Comparison of ENCODE assay signal across 28 cellular contexts in genomic region chr7:146028251-146028750, GRCh38.
"Had no signal": no experiment of that assay in that cellular context is flagged by ENCODE, and none has a peak within 500 bp of the region (broad histone marks: within the 10 kb centered on the region; RNA-seq: fewer than 3 reads in every experiment).

No MANE protein-coding gene starts in this region.

- H2AFZ ChIP-seq: neural progenitor cell, parathyroid adenoma had no signal

- H3K27ac Mint-ChIP-seq: natural killer cell; nephron; neural progenitor cell; progenitor cell of endocrine pancreas; stimulated activated effector memory CD8-positive, alpha-beta T cell treated with anti-CD3 and anti-CD28 coated beads, Interleukin-12 subunit alpha, Interleukin-12 subunit beta, amount 100 ng/mL, for 72 hours; stimulated activated naive B cell treated with anti-CD40 and anti-IgM and Interleukin-4, amounts not matched to agents 10 μg/mL and 1 μg/mL and 100 μg/mL, for 72 hours; stimulated activated naive CD8-positive, alpha-beta T cell treated with anti-CD3 and anti-CD28 coated beads, Interleukin-15, Interleukin-2, amounts not matched to agents 100 ng/mL and 50 ng/mL, for 24 hours had no signal

- FAIRE-seq: small intestine had no signal

- H3K79me2 ChIP-seq: parathyroid adenoma had no signal

- H3K4me3 Mint-ChIP-seq: natural killer cell; nephron; neural progenitor cell; stimulated activated effector memory CD8-positive, alpha-beta T cell treated with anti-CD3 and anti-CD28 coated beads, Interleukin-12 subunit alpha, Interleukin-12 subunit beta, amount 100 ng/mL, for 72 hours; stimulated activated naive B cell treated with anti-CD40 and anti-IgM and Interleukin-4, amounts not matched to agents 10 μg/mL and 1 μg/mL and 100 μg/mL, for 72 hours; stimulated activated naive CD8-positive, alpha-beta T cell treated with anti-CD3 and anti-CD28 coated beads, Interleukin-15, Interleukin-2, amounts not matched to agents 100 ng/mL and 50 ng/mL, for 24 hours had no signal

- H3K4me3 ChIP-seq: neural progenitor cell, ovary, psoas muscle, right lobe of liver, sigmoid colon, stomach, thoracic aorta, thyroid gland, tibial nerve, upper lobe of left lung, uterus had no signal

- H3K27me3 Mint-ChIP-seq: progenitor cell of endocrine pancreas; stimulated activated naive B cell treated with anti-CD40 and anti-IgM and Interleukin-4, amounts not matched to agents 10 μg/mL and 1 μg/mL and 100 μg/mL, for 72 hours; stimulated activated naive CD8-positive, alpha-beta T cell treated with anti-CD3 and anti-CD28 coated beads, Interleukin-15, Interleukin-2, amounts not matched to agents 100 ng/mL and 50 ng/mL, for 24 hours had no signal

- H3K9me3 Mint-ChIP-seq: nephron, neural progenitor cell had no signal

- H3K27ac ChIP-seq: neural progenitor cell, ovary, parathyroid adenoma, psoas muscle, right lobe of liver, sigmoid colon, stomach, thoracic aorta, thyroid gland, tibial nerve, upper lobe of left lung, uterus had no signal

- H3K9ac ChIP-seq: neural progenitor cell, parathyroid adenoma had no signal

- H3K36me3 Mint-ChIP-seq: neural progenitor cell; stimulated activated effector memory CD8-positive, alpha-beta T cell treated with anti-CD3 and anti-CD28 coated beads, Interleukin-12 subunit alpha, Interleukin-12 subunit beta, amount 100 ng/mL, for 72 hours; stimulated activated naive B cell treated with anti-CD40 and anti-IgM and Interleukin-4, amounts not matched to agents 10 μg/mL and 1 μg/mL and 100 μg/mL, for 72 hours had no signal

- H3K4me2 ChIP-seq: neural progenitor cell had no signal

- ATAC-seq: natural killer cell; psoas muscle; right cardiac atrium; right lobe of liver; stimulated activated effector memory CD8-positive, alpha-beta T cell treated with anti-CD3 and anti-CD28 coated beads, Interleukin-12 subunit alpha, Interleukin-12 subunit beta, amount 100 ng/mL, for 72 hours; stimulated activated naive B cell treated with anti-CD40 and anti-IgM and Interleukin-4, amounts not matched to agents 10 μg/mL and 1 μg/mL and 100 μg/mL, for 72 hours had no signal

- H3K36me3 ChIP-seq: neural progenitor cell, ovary, right lobe of liver, sigmoid colon, stomach, thoracic aorta, thyroid gland, tibial nerve, upper lobe of left lung, uterus had no signal

- H3K9me3 ChIP-seq: ovary, psoas muscle, right lobe of liver, sigmoid colon, thoracic aorta, thyroid gland, tibial nerve, upper lobe of left lung, uterus had no signal

- H3K27me3 ChIP-seq: neural progenitor cell, ovary, right lobe of liver, sigmoid colon, stomach, thyroid gland, tibial nerve, upper lobe of left lung, uterus had no signal

- H3K4me1 ChIP-seq: neural progenitor cell, parathyroid adenoma, psoas muscle, right lobe of liver, sigmoid colon, stomach, thyroid gland, tibial nerve, upper lobe of left lung, uterus had no signal

- H3K4me1 Mint-ChIP-seq: natural killer cell; nephron; neural progenitor cell; stimulated activated effector memory CD8-positive, alpha-beta T cell treated with anti-CD3 and anti-CD28 coated beads, Interleukin-12 subunit alpha, Interleukin-12 subunit beta, amount 100 ng/mL, for 72 hours; stimulated activated naive B cell treated with anti-CD40 and anti-IgM and Interleukin-4, amounts not matched to agents 10 μg/mL and 1 μg/mL and 100 μg/mL, for 72 hours had no signal

- DNase-seq: natural killer cell; occipital lobe; ovary; posterior cingulate gyrus; psoas muscle; right cardiac atrium; right lobe of liver; sigmoid colon; small intestine; stimulated activated CD4-positive, alpha-beta T cell treated with anti-CD3 and anti-CD28 coated beads, Interleukin-15, amount 100 ng/mL, for 24 hours; stimulated activated CD4-positive, alpha-beta T cell treated with anti-CD3 and anti-CD28 coated beads, Interleukin-2, amount 100 ng/mL, for 24 hours; stimulated activated CD4-positive, alpha-beta T cell treated with anti-CD3 and anti-CD28 coated beads, Interleukin-2, amount 100 ng/mL, for 48 hours; stimulated activated CD4-positive, alpha-beta T cell treated with anti-CD3 and anti-CD28 coated beads, Interleukin-4, amount 100 ng/mL, for 24 hours; stimulated activated naive B cell treated with anti-CD40 and anti-IgM and Interleukin-4, amounts not matched to agents 10 μg/mL and 1 μg/mL and 100 μg/mL, for 72 hours; stimulated activated naive CD4-positive, alpha-beta T cell treated with Interleukin-2 at 50 U/mL for 16 hours; stomach; thyroid gland; trophoblast cell; upper lobe of left lung; uterus had no signal
